ENCODE assay signal across 23 cellular contexts in genomic region chr14:33696165-33696564, GRCh38.
"Had no signal": no experiment of that assay in that cellular context is flagged by ENCODE, and none has a peak within 500 bp of the region (broad histone marks: within the 10 kb centered on the region; RNA-seq: fewer than 3 reads in every experiment).

No MANE protein-coding gene starts in this region.

- H3K27ac ChIP-seq: lower lobe of right lung, prostate gland, right atrium auricular region, suprapubic skin, transverse colon had no signal

- DNase-seq: cortex of kidney; effector memory CD8-positive, alpha-beta T cell; hypothalamus; immature natural killer cell; islet precursor cell; kidney glomerular epithelial cell; left colon; left ventricle myocardium superior; lower lobe of right lung; naive thymus-derived CD8-positive, alpha-beta T cell; nephron progenitor cell; nucleus accumbens; stimulated activated CD4-positive, alpha-beta T cell treated with anti-CD3 and anti-CD28 coated beads, Interleukin-12 subunit alpha, Interleukin-12 subunit beta, amount 100 ng/mL, for 4 hours; stimulated activated CD4-positive, alpha-beta T cell treated with anti-CD3 and anti-CD28 coated beads, Interleukin-1b, Interleukin-23, amount 100 ng/mL, for 48 hours; stimulated activated CD4-positive, alpha-beta T cell treated with anti-CD3 and anti-CD28 coated beads, Interleukin-4, amount 100 ng/mL, for 1 hour; stimulated activated CD8-positive, alpha-beta memory T cell treated with anti-CD3 and anti-CD28 coated beads, Interleukin-4, amount 100 ng/mL, for 48 hours; stimulated activated naive CD4-positive, alpha-beta T cell; stimulated activated naive CD8-positive, alpha-beta T cell treated with anti-CD3 and anti-CD28 coated beads, Interleukin-15, amount 100 ng/mL, for 72 hours; transverse colon had no signal

- ATAC-seq: effector memory CD8-positive, alpha-beta T cell; left colon; left ventricle myocardium superior; naive thymus-derived CD8-positive, alpha-beta T cell; sciatic nerve; stimulated activated naive CD8-positive, alpha-beta T cell treated with anti-CD3 and anti-CD28 coated beads, Interleukin-15, amount 100 ng/mL, for 72 hours had no signal
